ENCODE assay signal across 24 cellular contexts in genomic region chr2:55430536-55430935, GRCh38. TPM values are rescaled to one million over a fixed set of nuclear protein-coding genes. Genes with fewer than 3 reads are reported as not detected.
DNase-seq lines count a peak whose midpoint lies in the region; ATAC-seq and TF ChIP-seq lines count a peak whose summit lies in the region.
"Had no signal": no experiment of that assay in that cellular context is flagged by ENCODE, and none has a peak within 500 bp of the region (broad histone marks: within the 10 kb centered on the region; RNA-seq: fewer than 3 reads in every experiment).

No MANE protein-coding gene starts in this region.

- intact Hi-C loops in PC-3 (cut with micrococcal nuclease): loop anchor here (5.0 kb wide), 1 partner anchor 82 kb away; no protein-coding TSS in a partner anchor

- H2AFZ ChIP-seq in PC-3 (ENCODE audit: low read length): no peak overlapping the region
- H2AFZ ChIP-seq: PC-9 had no signal

- DNase-seq in NCI-H748 (lab: John Stamatoyannopoulos, UW; ENCODE audit: unreplicated experiment): peak; percentile 23
- DNase-seq in NCI-H748 treated with DMSO at 0.1 percent for 48 hours (lab: John Stamatoyannopoulos, UW): no peak
- DNase-seq in RWPE2 (ENCODE audit: low spot score): no peak
- DNase-seq in fibroblast of gingiva (ENCODE audit: low read depth): peak; percentile 57
- DNase-seq in foreskin keratinocyte: no peak
- DNase-seq in PC-3: no peak
- DNase-seq: activated CD4-positive, alpha-beta T cell treated with anti-CD3 and anti-CD28 coated beads, Interleukin-2, amount 50 U/mL, for 1 hour; activated CD8-positive, alpha-beta memory T cell treated with anti-CD3 and anti-CD28 coated beads, Interleukin-2, amount 50 U/mL, for 48 hours; activated effector memory CD4-positive, alpha-beta T cell treated with Interleukin-2 at 50 U/mL for 16 hours; adrenal gland; dorsolateral prefrontal cortex; left colon; midbrain; MM.1S; NCI-H774; PC-9; stimulated activated CD4-positive, alpha-beta T cell treated with anti-CD3 and anti-CD28 coated beads, Interleukin-15, amount 100 ng/mL, for 24 hours; T-helper 17 cell had no signal

- POLR2A ChIA-PET in PC-3 (lab: Charles Lee; ENCODE audit: unreplicated experiment): no interaction called here

- no peak overlapping the region for H3K4me2 ChIP-seq in PC-3 (ENCODE audit: low read length)
- H3K4me2 ChIP-seq: PC-9 had no signal

- no peak overlapping the region for H3K4me3 ChIP-seq in RWPE2 (ENCODE audit: severe bottlenecking)
- H3K4me3 ChIP-seq in PC-3 (ENCODE audit: low read length): no peak overlapping the region
- H3K4me3 ChIP-seq: adrenal gland; BLaER1 treated with 17β-estradiol and CSF1 and Interleukin-3, amounts not matched to agents 10 nM and 100 nM; dorsolateral prefrontal cortex; PC-9 had no signal

- no peak overlapping the region for H3K9ac ChIP-seq in PC-3 (ENCODE audit: low read length)
- H3K9ac ChIP-seq: BLaER1 treated with 17β-estradiol and CSF1 and Interleukin-3, amounts not matched to agents 10 nM and 100 nM had no signal

- H3K9me3 ChIP-seq in RWPE2 (ENCODE audit: severe bottlenecking): no peaks in the 10 kb centered on the region
- H3K9me3 ChIP-seq in PC-3 (ENCODE audit: low read length): no peaks in the 10 kb centered on the region
- H3K9me3 ChIP-seq: adrenal gland; BLaER1 treated with 17β-estradiol and CSF1 and Interleukin-3, amounts not matched to agents 10 nM and 100 nM had no signal

- TF ChIP-seq CTCF in RWPE2 (IDR thresholded peaks at IDR 0.05; ENCODE audit: poor library complexity, severe bottlenecking): no peak
- TF ChIP-seq CTCF in foreskin keratinocyte (conservative IDR thresholded peaks at IDR 0.05): no peak
- TF ChIP-seq CTCF in PC-3 (conservative IDR thresholded peaks at IDR 0.05; ENCODE audit: low read depth, low read length): no peak

- no peaks in the 10 kb centered on the region for H3K79me2 ChIP-seq in PC-3 (ENCODE audit: low read length)

- H3K36me3 ChIP-seq in RWPE2 (ENCODE audit: low read depth): no peaks in the 10 kb centered on the region
- H3K36me3 ChIP-seq in PC-3 (ENCODE audit: low read depth, low read length): no peaks in the 10 kb centered on the region
- H3K36me3 ChIP-seq: adrenal gland; BLaER1 treated with 17β-estradiol and CSF1 and Interleukin-3, amounts not matched to agents 10 nM and 100 nM had no signal

- H3K27me3 ChIP-seq in RWPE2 (ENCODE audit: insufficient read depth, poor library complexity, severe bottlenecking): no peaks in the 10 kb centered on the region
- H3K27me3 ChIP-seq in foreskin keratinocyte: no peaks in the 10 kb centered on the region
- H3K27me3 ChIP-seq in PC-3 (ENCODE audit: low read length): no peaks in the 10 kb centered on the region
- H3K27me3 ChIP-seq: adrenal gland; BLaER1 treated with 17β-estradiol and CSF1 and Interleukin-3, amounts not matched to agents 10 nM and 100 nM; dorsolateral prefrontal cortex had no signal

- no TSS peak for BruUV-seq in PC-3 (replicated peaks; lab: Mats Ljungman, UMichigan)

- CTCF ChIA-PET in PC-3 (lab: Charles Lee): interaction anchor here (0.6 kb wide), 1 partner anchor 116 kb away, joined by 3 read pairs; no protein-coding TSS in a partner anchor

- H3F3A ChIP-seq in PC-3 (ENCODE audit: low read length, unreplicated experiment): no peaks in the 10 kb centered on the region

- H3K9me2 ChIP-seq in PC-3 (replicated peaks; ENCODE audit: low read length): no peaks in the 10 kb centered on the region

- H4K20me1 ChIP-seq in PC-3 (ENCODE audit: low read length): no peaks in the 10 kb centered on the region
- H4K20me1 ChIP-seq: BLaER1 treated with 17β-estradiol and CSF1 and Interleukin-3, amounts not matched to agents 10 nM and 100 nM had no signal

- ATAC-seq in RWPE2 (ENCODE audit: low read depth) (0 out of 3 replicates have a peak, but pooled peaks have one; percentile 26), HG03565 (IDR thresholded peaks at IDR 0.05; ENCODE audit: unreplicated experiment) (no peak), HG02938 (IDR thresholded peaks at IDR 0.05; ENCODE audit: unreplicated experiment) (no peak), foreskin keratinocyte (no peak), PC-3 (no peak)
- ATAC-seq: left colon; natural killer cell treated with Interleukin-12 subunit alpha and Interleukin-12 subunit beta and Interleukin-15 and Interleukin-18, amount 100 ng/mL, for 72 hours; sciatic nerve; T-helper 17 cell had no signal

- peaks cover 14% of the 10 kb centered on the region for H3K4me1 ChIP-seq in RWPE2 (ENCODE audit: insufficient read depth, poor library complexity, severe bottlenecking)
- H3K4me1 ChIP-seq in foreskin keratinocyte: peaks cover 1% of the 10 kb centered on the region
- peaks cover 11% of the 10 kb centered on the region for H3K4me1 ChIP-seq in PC-3 (ENCODE audit: insufficient read depth, low read length)
- H3K4me1 ChIP-seq: adrenal gland had no signal

- H3K27ac ChIP-seq in RWPE2 (ENCODE audit: poor library complexity, severe bottlenecking): no peak overlapping the region
- H3K27ac ChIP-seq in foreskin keratinocyte: no peak overlapping the region
- H3K27ac ChIP-seq in PC-3 (ENCODE audit: low read length): no peak overlapping the region
- H3K27ac ChIP-seq: adrenal gland, HL-60, PC-9 had no signal

RNA-seq across cellular contexts. Expression of gene CCDC88A, which starts 10.9 kb away (rescaled TPM):
- 31.9 and 33.2 TPM in 2 replicates for total RNA-seq in foreskin keratinocyte
- 9.7 and 9.9 TPM in 2 replicates for polyA plus RNA-seq in foreskin keratinocyte
- total RNA-seq in PC-3 (2014; rRNA removed): 21.6 and 28.7 TPM in 2 replicates

Comparison
In these comparisons a context has a peak if more than half of its experiments do, and no peak if none do; other contexts are left out.
1. DNase-seq: peak in NCI-H748 (single experiment) and fibroblast of gingiva (single experiment); none in NCI-H748 treated with DMSO at 0.1 percent for 48 hours (single experiment), RWPE2 (single experiment), foreskin keratinocyte (0 of 2) and PC-3 (single experiment).